In genomic region chr1:31878018-31878417, GRCh38 we compare ENCODE assay signal across 20 cellular contexts.
A peak's percentile ranks its signal among the peaks of the same experiment; 100 is the strongest.
DNase-seq lines count a peak whose midpoint lies in the region; ATAC-seq, FAIRE-seq and TF ChIP-seq lines count a peak whose summit lies in the region.
"Had no signal": no experiment of that assay in that cellular context is flagged by ENCODE, and none has a peak within 500 bp of the region (broad histone marks: within the 10 kb centered on the region; RNA-seq: fewer than 3 reads in every experiment).

No MANE protein-coding gene starts in this region.

- H2BK5ac ChIP-seq in H1 (ENCODE audit: low read depth, low read length): no peak overlapping the region

- no peak for TF ChIP-seq EP300 in H1 (IDR thresholded peaks at IDR 0.05; ENCODE audit: borderline replicate concordance in 1 of 2, low read depth in 2 of 2, low read length in 2 of 2)

- H3K36me3 ChIP-seq in Loucy (ENCODE audit: insufficient read depth, low read length) (no peaks in the 10 kb centered on the region), H1 (ENCODE audit: control insufficient read depth in 2 of 4, insufficient read depth in 4 of 4, low read length in 3 of 4) (no peaks in the 10 kb centered on the region), osteoblast (ENCODE audit: insufficient read depth, low read length) (no peaks in the 10 kb centered on the region)
- H3K36me3 ChIP-seq: brain microvascular endothelial cell, HAP-1 had no signal

- TF ChIP-seq CTCF in GM12865 (IDR thresholded peaks at IDR 0.05; ENCODE audit: insufficient read depth, low read depth, low read length, missing control alignments) (no peak), Loucy (conservative IDR thresholded peaks at IDR 0.05; ENCODE audit: low read length) (no peak), H1 (IDR thresholded peaks at IDR 0.05; ENCODE audit: control extremely low read depth in 1 of 3, insufficient read depth in 1 of 3, low read depth in 1 of 3, low read length in 3 of 3) (no peak), osteoblast (IDR thresholded peaks at IDR 0.05; ENCODE audit: extremely low read depth, low read depth, low read length) (no peak), omental fat pad (IDR thresholded peaks at IDR 0.05) (no peak)

- no peaks in the 10 kb centered on the region for H3K79me1 ChIP-seq in H1 (ENCODE audit: low read depth, low read length)

- H3K9me3 ChIP-seq in Loucy (ENCODE audit: insufficient read depth, low read depth, low read length) (no peaks in the 10 kb centered on the region), H1 (ENCODE audit: insufficient read depth in 2 of 2, low read depth in 1 of 2, low read length in 1 of 2) (no peaks in the 10 kb centered on the region), osteoblast (ENCODE audit: low read depth, low read length) (no peaks in the 10 kb centered on the region)
- H3K9me3 ChIP-seq: HAP-1 had no signal

- no peaks in the 10 kb centered on the region for H3K79me2 ChIP-seq in Loucy (ENCODE audit: insufficient read depth, low read length)
- H3K79me2 ChIP-seq in H1 (ENCODE audit: control insufficient read depth in 1 of 2, insufficient read depth in 2 of 2, low read length in 2 of 2): no peaks in the 10 kb centered on the region
- H3K79me2 ChIP-seq in osteoblast (ENCODE audit: insufficient read depth, low read length): no peaks in the 10 kb centered on the region

- H3K27me3 ChIP-seq in Loucy (ENCODE audit: insufficient read depth, low read length, poor library complexity, severe bottlenecking): no peaks in the 10 kb centered on the region
- H3K27me3 ChIP-seq in H1 (replicated peaks in 1 of 4; ENCODE audit: control insufficient read depth in 3 of 4, extremely low read depth in 1 of 4, insufficient read depth in 3 of 4, low read length in 3 of 4): no peaks in the 10 kb centered on the region
- no peaks in the 10 kb centered on the region for H3K27me3 ChIP-seq in osteoblast (ENCODE audit: insufficient read depth, low read length)
- H3K27me3 ChIP-seq: brain microvascular endothelial cell had no signal

- H3K9ac ChIP-seq in Loucy (ENCODE audit: low read depth, low read length, poor library complexity, severe bottlenecking) (no peak overlapping the region), H1 (replicated peaks in 1 of 4; ENCODE audit: extremely low read depth in 1 of 4, low read depth in 3 of 4, low read length in 3 of 4) (no peak overlapping the region)

- H4K8ac ChIP-seq in H1 (ENCODE audit: extremely low read depth, insufficient read depth, low read length): no peak overlapping the region

- no peak overlapping the region for H2AK5ac ChIP-seq in H1 (ENCODE audit: low read depth, low read length)

- H3K27ac ChIP-seq in H1 (ENCODE audit: low read depth, low read length) (no peak overlapping the region), osteoblast (ENCODE audit: low read depth, low read length) (no peak overlapping the region)
- H3K27ac ChIP-seq: brain microvascular endothelial cell, RWPE1 had no signal

- no peak overlapping the region for H2BK12ac ChIP-seq in H1 (ENCODE audit: low read depth, low read length)

- H4K5ac ChIP-seq in H1 (ENCODE audit: insufficient read length, low read depth, low read length): no peak overlapping the region

- no peak overlapping the region for H2BK120ac ChIP-seq in H1 (replicated peaks; ENCODE audit: low read depth, low read length)

- 87% methylated on average over 6 of the region's 6 CpGs; no CpG with 5 or more reads in 1 of the 2 experiments for WGBS in H1 (ENCODE audit: extremely low coverage in 1 of 2, insufficient coverage in 1 of 2, insufficient read length in 1 of 2, insufficient replicate concordance in 2 of 2, low coverage in 1 of 2, low lambda C conversion rate in 2 of 2, missing lambda C conversion rate in 1 of 2), 2 experiments

- no peak overlapping the region for H3K56ac ChIP-seq in H1 (replicated peaks; ENCODE audit: insufficient read length, low read depth, low read length)

- no peak overlapping the region for H2BK20ac ChIP-seq in H1 (ENCODE audit: low read length)

- DNase-seq in GM12865 (ENCODE audit: low read depth): peak; percentile 68
- no peak for DNase-seq in H1 (ENCODE audit: low read depth in 1 of 2, low spot score in 2 of 2)
- no peak for DNase-seq in osteoblast (ENCODE audit: insufficient read length, low spot score, missing footprints)
- DNase-seq in ureter (ENCODE audit: low spot score): no peak
- DNase-seq in omental fat pad (ENCODE audit: low spot score): no peak
- DNase-seq: activated CD4-positive, alpha-beta T cell treated with anti-CD3 and anti-CD28 coated beads for 4 hours; activated naive CD8-positive, alpha-beta T cell treated with anti-CD3 and anti-CD28 coated beads, Interleukin-2, amount 10 ng/mL, durations not matched to agents 7 days and 5 days; brain microvascular endothelial cell; COR-L47; IMR-90; NCI-H187; NCI-H2227 treated with DMSO at 0.1 percent for 48 hours; occipital lobe; stimulated activated CD4-positive, alpha-beta T cell treated with anti-CD3 and anti-CD28 coated beads, Interleukin-15, amount 100 ng/mL, for 24 hours; stimulated activated naive CD4-positive, alpha-beta T cell treated with Interleukin-2 at 50 U/mL for 16 hours; SW 1271 had no signal

- no peak overlapping the region for H2BK15ac ChIP-seq in H1 (ENCODE audit: low read length)

- H3K23me2 ChIP-seq in H1 (ENCODE audit: low read depth, low read length): no peaks in the 10 kb centered on the region

- no peak overlapping the region for H3K4me2 ChIP-seq in Loucy (ENCODE audit: low read depth, low read length, poor library complexity, severe bottlenecking)
- H3K4me2 ChIP-seq in H1 (ENCODE audit: insufficient read depth in 1 of 2, low read depth in 2 of 2, low read length in 2 of 2): no peak overlapping the region
- H3K4me2 ChIP-seq in osteoblast (ENCODE audit: insufficient read depth, low read length): no peak overlapping the region

- no peak overlapping the region for H3K23ac ChIP-seq in H1 (ENCODE audit: insufficient read length)

- H3K14ac ChIP-seq in H1 (ENCODE audit: insufficient read length): no peak overlapping the region

- FAIRE-seq in H1 (lab: Jason Lieb, UNC): no peak

- TF ChIP-seq POLR2A in H1 (IDR thresholded peaks at IDR 0.05; ENCODE audit: control extremely low read depth in 1 of 2, low read depth in 2 of 2, low read length in 2 of 2): no peak

- TF ChIP-seq RAD21 in H1 (IDR thresholded peaks at IDR 0.05 in 1 of 2, conservative IDR thresholded peaks at IDR 0.05 in 1 of 2; ENCODE audit: low read depth in 2 of 2, low read length in 2 of 2): no peak

- POLR2A ChIA-PET in H1 (lab: Charles Lee; ENCODE audit: partially characterized antibody): interaction anchor here (0.9 to 1.0 kb wide), 2 partner anchors 26 to 120 kb away, joined by 3 read pairs; no protein-coding TSS in a partner anchor

- no peak overlapping the region for H3K18ac ChIP-seq in H1 (ENCODE audit: extremely low read depth, low read length)

- no peak overlapping the region for H3K4me3 ChIP-seq in GM12865 (ENCODE audit: low read depth, low read length)
- no peak overlapping the region for H3K4me3 ChIP-seq in Loucy (ENCODE audit: low read length, poor library complexity, severe bottlenecking)
- no peak overlapping the region for H3K4me3 ChIP-seq in H1 (ENCODE audit: extremely low read depth in 1 of 4, insufficient read depth in 2 of 4, low read depth in 3 of 4, low read length in 4 of 4)
- H3K4me3 ChIP-seq in osteoblast (ENCODE audit: insufficient read depth, low read length): no peak overlapping the region
- H3K4me3 ChIP-seq: HAP-1 had no signal

- CTCF ChIA-PET in H1 (lab: Charles Lee; ENCODE audit: partially characterized antibody): interaction anchor here (0.5 to 1.0 kb wide), 3 partner anchors 8 to 94 kb away, joined by 3 read pairs; no protein-coding TSS in a partner anchor

- H2AFZ ChIP-seq in Loucy (ENCODE audit: low read length): peak overlapping the region; percentile 87
- 0 out of 2 replicates have a peak overlapping the region, but pooled peaks have one; percentile 20 for H2AFZ ChIP-seq in H1 (ENCODE audit: low read length)
- peak overlapping the region; percentile 78 for H2AFZ ChIP-seq in osteoblast (ENCODE audit: low read length)

- no peaks in the 10 kb centered on the region for H3K9me2 ChIP-seq in Loucy (replicated peaks; ENCODE audit: low read depth, low read length)

- no peaks in the 10 kb centered on the region for H3F3A ChIP-seq in Loucy (ENCODE audit: low read depth)

- H3K4ac ChIP-seq in H1 (replicated peaks; ENCODE audit: insufficient read length, low read depth, low read length): no peak overlapping the region

- ATAC-seq in HG03521 (IDR thresholded peaks at IDR 0.05; ENCODE audit: unreplicated experiment) (no peak), omental fat pad (ENCODE audit: low FRiP score) (no peak)

- peaks cover 3% of the 10 kb centered on the region for H3K4me1 ChIP-seq in Loucy (ENCODE audit: insufficient read depth, low read length, poor library complexity, severe bottlenecking)
- no peaks in the 10 kb centered on the region for H3K4me1 ChIP-seq in H1 (replicated peaks in 1 of 4; ENCODE audit: control insufficient read depth in 3 of 4, insufficient read depth in 4 of 4, low read length in 3 of 4)
- H3K4me1 ChIP-seq in osteoblast (ENCODE audit: insufficient read depth, low read length): no peaks in the 10 kb centered on the region

- no peak overlapping the region for H4K91ac ChIP-seq in H1 (replicated peaks; ENCODE audit: insufficient read length, low read length)

- no peaks in the 10 kb centered on the region for H4K20me1 ChIP-seq in Loucy (ENCODE audit: insufficient read depth, low read length, poor library complexity, severe bottlenecking)
- no peaks in the 10 kb centered on the region for H4K20me1 ChIP-seq in H1 (replicated peaks in 1 of 2; ENCODE audit: control insufficient read depth in 1 of 2, insufficient read depth in 2 of 2, low read length in 2 of 2)
- no peaks in the 10 kb centered on the region for H4K20me1 ChIP-seq in osteoblast (ENCODE audit: insufficient read depth, low read length)

TF ChIP-seq in H1, 55 proteins besides CTCF, POLR2A, EP300 and RAD21 (continues in another document):
- TF ChIP-seq JUN (IDR thresholded peaks at IDR 0.05; ENCODE audit: low read depth, low read length) (no peak), ATF2 (IDR thresholded peaks at IDR 0.05; ENCODE audit: low read length) (no peak), SIX5 (IDR thresholded peaks at IDR 0.05; ENCODE audit: low read depth, low read length) (no peak), TAF7 (optimal IDR thresholded peaks at IDR 0.05; ENCODE audit: borderline replicate concordance, low read depth, low read length) (no peak), SAP30 (IDR thresholded peaks at IDR 0.05; ENCODE audit: insufficient read depth, insufficient replicate concordance, low read length) (no peak)

Comparison
In these comparisons a context has a peak if more than half of its experiments do, and no peak if none do; other contexts are left out.
1. H2AFZ ChIP-seq: peak in every context shown above with its lines; median percentile 87 in Loucy; 78 in osteoblast; 20 in H1.